ENCODE assay signal across 9 cellular contexts in the genomic region with DNA sequence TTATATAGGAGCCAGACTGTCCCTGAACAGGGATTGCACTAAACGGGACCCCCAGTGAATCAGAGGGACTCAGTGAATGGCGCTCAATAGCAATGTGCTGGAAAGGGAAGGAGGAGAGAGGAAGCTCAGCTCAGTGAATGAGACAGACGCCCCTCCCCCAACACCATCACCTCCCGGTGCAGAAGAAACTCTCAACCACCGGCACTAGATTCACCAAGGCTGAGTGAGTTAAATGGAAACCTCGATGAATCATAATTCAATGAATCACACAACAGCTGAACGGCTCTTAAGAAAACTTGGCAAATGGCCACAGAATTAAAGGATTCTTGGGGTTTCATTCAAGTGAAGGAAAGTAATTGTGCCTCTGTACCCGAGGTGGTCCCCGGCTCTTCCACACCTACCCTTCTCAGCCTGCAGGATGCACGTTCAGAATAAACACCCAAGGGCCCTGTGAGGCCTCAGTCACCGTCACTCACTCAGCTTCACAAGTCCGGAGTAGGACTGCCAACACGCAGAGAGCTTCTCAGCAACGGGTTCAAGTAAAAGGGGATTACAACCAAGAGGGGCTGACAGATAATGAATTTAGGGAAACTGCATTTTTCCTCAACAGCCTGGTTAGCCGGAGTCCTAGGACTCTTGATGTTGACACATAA. TPM values are rescaled to one million over a fixed set of nuclear protein-coding genes. Genes with fewer than 3 reads are reported as not detected.
DNase-seq lines count a peak whose midpoint lies in the region; ATAC-seq and TF ChIP-seq lines count a peak whose summit lies in the region.
"Had no signal": no experiment of that assay in that cellular context is flagged by ENCODE, and none has a peak within 500 bp of the region (broad histone marks: within the 10 kb centered on the region; RNA-seq: fewer than 3 reads in every experiment).

No MANE protein-coding gene starts in this region.

- peaks cover 23% of the 10 kb centered on the region for H3K4me1 Mint-ChIP-seq in activated naive CD8-positive, alpha-beta T cell treated with anti-CD3 and anti-CD28 coated beads, Interleukin-2, amount 50 U/mL, for 24 hours
- H3K4me1 Mint-ChIP-seq: stimulated activated memory B cell treated with anti-CD40 and anti-IgM and Interleukin-4, amounts not matched to agents 10 μg/mL and 1 μg/mL and 100 μg/mL, for 72 hours had no signal

- DNase-seq in DMS53 (lab: John Stamatoyannopoulos, UW): peak; percentile 78
- DNase-seq in M059J (ENCODE audit: low read depth): peak; percentile 96
- peak; percentile 63 for DNase-seq in activated naive CD8-positive, alpha-beta T cell treated with anti-CD3 and anti-CD28 coated beads, Interleukin-2, amount 50 U/mL, for 24 hours
- peak; percentile 71 for DNase-seq in pulmonary artery endothelial cell (ENCODE audit: low read depth, low spot score)
- no peak for DNase-seq in NCI-H1417 treated with DMSO at 0.1 percent for 48 hours (lab: John Stamatoyannopoulos, UW)
- DNase-seq in superior temporal gyrus (ENCODE audit: extremely low spot score): no peak

- TF ChIP-seq POLR2A in GM18505 (IDR thresholded peaks at IDR 0.05; ENCODE audit: borderline replicate concordance, extremely low read depth, insufficient read depth, insufficient read length): no peak

- no peaks in the 10 kb centered on the region for H3K36me3 Mint-ChIP-seq in activated naive CD8-positive, alpha-beta T cell treated with anti-CD3 and anti-CD28 coated beads, Interleukin-2, amount 50 U/mL, for 24 hours (ENCODE audit: low read depth)
- H3K36me3 Mint-ChIP-seq: stimulated activated memory B cell treated with anti-CD40 and anti-IgM and Interleukin-4, amounts not matched to agents 10 μg/mL and 1 μg/mL and 100 μg/mL, for 72 hours had no signal

- no peak overlapping the region for H3K4me3 Mint-ChIP-seq in activated naive CD8-positive, alpha-beta T cell treated with anti-CD3 and anti-CD28 coated beads, Interleukin-2, amount 50 U/mL, for 24 hours
- H3K4me3 Mint-ChIP-seq: stimulated activated memory B cell treated with anti-CD40 and anti-IgM and Interleukin-4, amounts not matched to agents 10 μg/mL and 1 μg/mL and 100 μg/mL, for 72 hours had no signal

- ATAC-seq in activated naive CD8-positive, alpha-beta T cell treated with anti-CD3 and anti-CD28 coated beads, Interleukin-2, amount 50 U/mL, for 24 hours: peak; percentile 82
- ATAC-seq in GM18505 (IDR thresholded peaks at IDR 0.05; ENCODE audit: unreplicated experiment) (no peak), HG03025 (IDR thresholded peaks at IDR 0.05; ENCODE audit: low FRiP score, unreplicated experiment) (no peak)
- ATAC-seq: stimulated activated memory B cell treated with anti-CD40 and anti-IgM and Interleukin-4, amounts not matched to agents 10 μg/mL and 1 μg/mL and 100 μg/mL, for 72 hours had no signal

- H3K27ac Mint-ChIP-seq in activated naive CD8-positive, alpha-beta T cell treated with anti-CD3 and anti-CD28 coated beads, Interleukin-2, amount 50 U/mL, for 24 hours: no peak overlapping the region
- H3K27ac Mint-ChIP-seq: stimulated activated memory B cell treated with anti-CD40 and anti-IgM and Interleukin-4, amounts not matched to agents 10 μg/mL and 1 μg/mL and 100 μg/mL, for 72 hours had no signal

- no peaks in the 10 kb centered on the region for H3K9me3 Mint-ChIP-seq in activated naive CD8-positive, alpha-beta T cell treated with anti-CD3 and anti-CD28 coated beads, Interleukin-2, amount 50 U/mL, for 24 hours
- H3K9me3 Mint-ChIP-seq: stimulated activated memory B cell treated with anti-CD40 and anti-IgM and Interleukin-4, amounts not matched to agents 10 μg/mL and 1 μg/mL and 100 μg/mL, for 72 hours had no signal

- H3K27me3 Mint-ChIP-seq in activated naive CD8-positive, alpha-beta T cell treated with anti-CD3 and anti-CD28 coated beads, Interleukin-2, amount 50 U/mL, for 24 hours: peaks cover 14% of the 10 kb centered on the region

RNA-seq across cellular contexts. Expression of gene CRMP1, which starts 29.3 kb away (rescaled TPM):
- not detected in 2 replicates for total RNA-seq in M059J (2014; rRNA removed; shearing (Covaris generic))
- total RNA-seq in pulmonary artery endothelial cell: under 0.01 and 0.04 TPM in 2 replicates

Comparison
In these comparisons a context has a peak if more than half of its experiments do, and no peak if none do; other contexts are left out.
1. DNase-seq: peak in DMS53 (single experiment), M059J (single experiment), activated naive CD8-positive, alpha-beta T cell treated with anti-CD3 and anti-CD28 coated beads, Interleukin-2, amount 50 U/mL, for 24 hours (single experiment) and pulmonary artery endothelial cell (single experiment); none in NCI-H1417 treated with DMSO at 0.1 percent for 48 hours (single experiment) and superior temporal gyrus (single experiment).